ENCODE assay signal across 10 cellular contexts in the genomic region with DNA sequence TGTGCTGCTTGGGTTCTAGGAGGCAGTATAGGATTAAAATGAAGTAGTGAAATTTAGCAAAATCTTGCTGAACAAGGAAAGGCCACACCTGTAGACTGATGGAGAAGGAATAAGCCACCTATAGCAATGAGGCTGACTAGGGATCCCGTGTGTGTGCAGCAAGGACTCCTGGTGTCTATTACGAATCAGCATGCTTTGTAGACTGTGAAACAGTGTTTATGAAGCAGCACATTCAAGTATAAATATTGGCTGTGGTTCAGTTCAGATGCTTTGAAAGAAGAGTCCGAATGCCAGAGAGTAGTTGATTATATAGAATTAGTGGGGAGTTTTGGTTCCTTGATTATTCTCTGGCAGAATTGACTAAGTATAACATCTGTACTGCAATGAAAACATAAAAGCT. TPM values are rescaled to one million over a fixed set of nuclear protein-coding genes. Genes with fewer than 3 reads are reported as not detected.
DNase-seq lines count a peak whose midpoint lies in the region; ATAC-seq, FAIRE-seq and TF ChIP-seq lines count a peak whose summit lies in the region.
"Had no signal": no experiment of that assay in that cellular context is flagged by ENCODE, and none has a peak within 500 bp of the region (broad histone marks: within the 10 kb centered on the region; RNA-seq: fewer than 3 reads in every experiment).

No MANE protein-coding gene starts in this region.

- peak overlapping the region; percentile 93 for H3K27ac Mint-ChIP-seq in stimulated activated naive CD8-positive, alpha-beta T cell treated with anti-CD3 and anti-CD28 coated beads, Interleukin-15, Interleukin-2, amounts not matched to agents 100 ng/mL and 50 ng/mL, for 24 hours

- H3K9ac ChIP-seq in colonic mucosa (ENCODE audit: low read depth in 2 of 2, low read length in 2 of 2), result peak overlapping the region in 1 of 2 donors; percentile 97
- peak overlapping the region; percentile 55 for H3K9ac ChIP-seq in muscle layer of colon (ENCODE audit: low read length)

- peaks cover 3% of the 10 kb centered on the region for H3K36me3 Mint-ChIP-seq in stimulated activated naive CD8-positive, alpha-beta T cell treated with anti-CD3 and anti-CD28 coated beads, Interleukin-15, Interleukin-2, amounts not matched to agents 100 ng/mL and 50 ng/mL, for 24 hours (ENCODE audit: low read depth)

- no peaks in the 10 kb centered on the region for H3K27me3 ChIP-seq in colonic mucosa
- H3K27me3 ChIP-seq in muscle layer of colon (ENCODE audit: control insufficient read depth in 1 of 2, insufficient read depth in 2 of 2, low read length in 2 of 2), result no peaks in the 10 kb centered on the region

- H3K36me3 ChIP-seq in colonic mucosa (no peaks in the 10 kb centered on the region), muscle layer of colon (ENCODE audit: insufficient read depth, low read length) (peaks cover 9% of the 10 kb centered on the region)

- peak overlapping the region; percentile 85 for H3K4me3 Mint-ChIP-seq in stimulated activated naive CD8-positive, alpha-beta T cell treated with anti-CD3 and anti-CD28 coated beads, Interleukin-15, Interleukin-2, amounts not matched to agents 100 ng/mL and 50 ng/mL, for 24 hours

- H3K9me3 Mint-ChIP-seq in stimulated activated naive CD8-positive, alpha-beta T cell treated with anti-CD3 and anti-CD28 coated beads, Interleukin-15, Interleukin-2, amounts not matched to agents 100 ng/mL and 50 ng/mL, for 24 hours, result no peaks in the 10 kb centered on the region

- intact Hi-C loops in colonic mucosa (cut with DNase I), result no loop called here

- DNase-seq in stimulated activated naive CD8-positive, alpha-beta T cell treated with anti-CD3 and anti-CD28 coated beads, Interleukin-15, Interleukin-2, amounts not matched to agents 100 U/mL and 50 U/mL, for 24 hours, result no peak
- no peak for DNase-seq in colonic mucosa
- no peak for DNase-seq in medulla oblongata (ENCODE audit: extremely low spot score)
- DNase-seq in urothelium cell line (ENCODE audit: low spot score), result no peak
- DNase-seq in GOT3 (lab: John Stamatoyannopoulos, UW), result no peak
- DNase-seq: effector CD8-positive, alpha-beta T cell had no signal

- peaks cover 59% of the 10 kb centered on the region for H3K4me1 Mint-ChIP-seq in stimulated activated naive CD8-positive, alpha-beta T cell treated with anti-CD3 and anti-CD28 coated beads, Interleukin-15, Interleukin-2, amounts not matched to agents 100 ng/mL and 50 ng/mL, for 24 hours (ENCODE audit: low read depth)

- no peak for ATAC-seq in stimulated activated naive CD8-positive, alpha-beta T cell treated with anti-CD3 and anti-CD28 coated beads, Interleukin-15, Interleukin-2, amounts not matched to agents 100 U/mL and 50 U/mL, for 24 hours
- no peak for ATAC-seq in HG03159 (IDR thresholded peaks at IDR 0.05; ENCODE audit: unreplicated experiment)

- FAIRE-seq in urothelium cell line (lab: Jason Lieb, UNC), result no peak
- FAIRE-seq: RCC 7860 had no signal

- H3K27ac ChIP-seq in colonic mucosa (peak overlapping the region; percentile 95), muscle layer of colon (ENCODE audit: low read depth, low read length) (peak overlapping the region; percentile 83)

- TF ChIP-seq CTCF in colonic mucosa (IDR thresholded peaks at IDR 0.05), result no peak

- H3K9me3 ChIP-seq in colonic mucosa (no peaks in the 10 kb centered on the region), muscle layer of colon (ENCODE audit: low read length) (no peaks in the 10 kb centered on the region)

- no peaks in the 10 kb centered on the region for H3K27me3 Mint-ChIP-seq in stimulated activated naive CD8-positive, alpha-beta T cell treated with anti-CD3 and anti-CD28 coated beads, Interleukin-15, Interleukin-2, amounts not matched to agents 100 ng/mL and 50 ng/mL, for 24 hours

- peak overlapping the region; percentile 65 for H3K4me3 ChIP-seq in colonic mucosa
- peak overlapping the region in 1 of 2 donors; percentile 65 for H3K4me3 ChIP-seq in muscle layer of colon (ENCODE audit: low read depth in 1 of 2, low read length in 2 of 2)

- H3K4me1 ChIP-seq in colonic mucosa (peaks cover 8% of the 10 kb centered on the region), muscle layer of colon (ENCODE audit: insufficient read depth, low read length) (peaks cover 15% of the 10 kb centered on the region)

RNA-seq across cellular contexts. Expression of gene CAST, which starts 41.8 kb away (rescaled TPM):
- 100 to 1,000 TPM; 315 to 490 TPM for total RNA-seq in colonic mucosa
